8 cellular contexts compared by ENCODE assay signal in genomic region chr2:120222186-120223033, GRCh38. TPM values are rescaled to one million over a fixed set of nuclear protein-coding genes. Genes with fewer than 3 reads are reported as not detected.
A peak's percentile ranks its signal among the peaks of the same experiment; 100 is the strongest.
DNase-seq lines count a peak whose midpoint lies in the region; TF ChIP-seq lines count a peak whose summit lies in the region.

No MANE protein-coding gene starts in this region.

- H3K36me3 Mint-ChIP-seq in endothelial cell (ENCODE audit: low read depth, unreplicated experiment) (peaks cover 26% of the 10 kb centered on the region), neural progenitor cell (peaks cover 30% of the 10 kb centered on the region)

- no peaks in the 10 kb centered on the region for H3F3A ChIP-seq in neural progenitor cell (ENCODE audit: low read depth)

- DNase-seq in NT2/D1 (ENCODE audit: low read depth, low spot score) (no peak), endothelial cell (ENCODE audit: low spot score) (no peak), neural progenitor cell (ENCODE audit: low spot score) (no peak), putamen (ENCODE audit: low spot score) (no peak), mucosa of gallbladder (ENCODE audit: low spot score) (no peak), hippocampal formation (lab: John Stamatoyannopoulos, UW) (no peak)
- DNase-seq in stimulated activated naive CD4-positive, alpha-beta T cell treated with Interleukin-2 at 50 U/mL for 16 hours (lab: John Stamatoyannopoulos, UW): no peak

- H3K36me3 ChIP-seq in NT2/D1 (ENCODE audit: insufficient read depth, insufficient read length, low read length) (peaks cover 37% of the 10 kb centered on the region), neural progenitor cell (no peaks in the 10 kb centered on the region)

- peak overlapping the region; percentile 80 for H3K4me2 ChIP-seq in neural progenitor cell

- H3K4me3 ChIP-seq in NT2/D1 (ENCODE audit: insufficient read length, low read depth): peak overlapping the region; percentile 57
- peak overlapping the region; percentile 52 for H3K4me3 ChIP-seq in neural progenitor cell

- H3K9me3 ChIP-seq in NT2/D1 (ENCODE audit: insufficient read depth, low read length) (peaks cover 13% of the 10 kb centered on the region), neural progenitor cell (ENCODE audit: low read depth) (no peaks in the 10 kb centered on the region)

- H3K27ac Mint-ChIP-seq in endothelial cell (ENCODE audit: unreplicated experiment): peak overlapping the region; percentile 84
- peak overlapping the region; percentile 79 for H3K27ac Mint-ChIP-seq in neural progenitor cell

- H3K79me2 ChIP-seq in neural progenitor cell (ENCODE audit: low read depth): peaks cover 18% of the 10 kb centered on the region

- H3K27me3 ChIP-seq in NT2/D1 (ENCODE audit: insufficient read depth, insufficient read length) (peaks cover 20% of the 10 kb centered on the region), neural progenitor cell (peaks cover 13% of the 10 kb centered on the region)

- TF ChIP-seq CTCF in C4-2B (conservative IDR thresholded peaks at IDR 0.05) (no peak), endothelial cell (IDR thresholded peaks at IDR 0.05; ENCODE audit: unreplicated experiment) (no peak), neural progenitor cell (IDR thresholded peaks at IDR 0.05) (no peak)

- H3K27me3 Mint-ChIP-seq in endothelial cell (ENCODE audit: unreplicated experiment) (peaks cover 37% of the 10 kb centered on the region), neural progenitor cell (ENCODE audit: insufficient read depth, low read depth) (peaks cover 18% of the 10 kb centered on the region)

- H3K9me3 Mint-ChIP-seq in endothelial cell (ENCODE audit: unreplicated experiment) (peaks cover 3% of the 10 kb centered on the region), neural progenitor cell (peaks cover 15% of the 10 kb centered on the region)

- H3K4me3 Mint-ChIP-seq in endothelial cell (ENCODE audit: unreplicated experiment) (peak overlapping the region; percentile 87), neural progenitor cell (peak overlapping the region; percentile 84)

- H3K27ac ChIP-seq in C4-2B (peak overlapping the region; percentile 91), neural progenitor cell (no peak overlapping the region)

- H3K9ac ChIP-seq in NT2/D1 (ENCODE audit: insufficient read length, low read depth) (peak overlapping the region; percentile 71), neural progenitor cell (no peak overlapping the region)

- H3K4me1 Mint-ChIP-seq in endothelial cell (ENCODE audit: unreplicated experiment) (peaks cover 48% of the 10 kb centered on the region), neural progenitor cell (peaks cover 19% of the 10 kb centered on the region)

- peak overlapping the region; percentile 89 for H2AFZ ChIP-seq in neural progenitor cell (replicated peaks)

- H3K4me1 ChIP-seq in NT2/D1 (ENCODE audit: insufficient read depth, insufficient read length) (peaks cover 17% of the 10 kb centered on the region), neural progenitor cell (peaks cover 6% of the 10 kb centered on the region)

- H4K20me1 ChIP-seq in neural progenitor cell (ENCODE audit: low read depth): no peaks in the 10 kb centered on the region

RNA-seq across cellular contexts. Expression of gene TMEM185B, which starts 0.8 kb away (rescaled TPM):
- 38.4 TPM for total RNA-seq in endothelial cell (ENCODE audit: unreplicated experiment)
- 11.1 and 15.3 TPM in 2 replicates for total RNA-seq in neural progenitor cell (ENCODE audit: low replicate concordance)
- 21.6 TPM for total RNA-seq in mucosa of gallbladder

RNA-seq across cellular contexts. Expression of gene RALB, which starts 30.2 kb away (rescaled TPM):
- total RNA-seq in endothelial cell (ENCODE audit: unreplicated experiment) (367 TPM), neural progenitor cell (ENCODE audit: low replicate concordance) (55.3 and 79.8 TPM in 2 replicates), mucosa of gallbladder (48.1 TPM)
